17 cellular contexts compared by ENCODE assay signal in the genomic region with DNA sequence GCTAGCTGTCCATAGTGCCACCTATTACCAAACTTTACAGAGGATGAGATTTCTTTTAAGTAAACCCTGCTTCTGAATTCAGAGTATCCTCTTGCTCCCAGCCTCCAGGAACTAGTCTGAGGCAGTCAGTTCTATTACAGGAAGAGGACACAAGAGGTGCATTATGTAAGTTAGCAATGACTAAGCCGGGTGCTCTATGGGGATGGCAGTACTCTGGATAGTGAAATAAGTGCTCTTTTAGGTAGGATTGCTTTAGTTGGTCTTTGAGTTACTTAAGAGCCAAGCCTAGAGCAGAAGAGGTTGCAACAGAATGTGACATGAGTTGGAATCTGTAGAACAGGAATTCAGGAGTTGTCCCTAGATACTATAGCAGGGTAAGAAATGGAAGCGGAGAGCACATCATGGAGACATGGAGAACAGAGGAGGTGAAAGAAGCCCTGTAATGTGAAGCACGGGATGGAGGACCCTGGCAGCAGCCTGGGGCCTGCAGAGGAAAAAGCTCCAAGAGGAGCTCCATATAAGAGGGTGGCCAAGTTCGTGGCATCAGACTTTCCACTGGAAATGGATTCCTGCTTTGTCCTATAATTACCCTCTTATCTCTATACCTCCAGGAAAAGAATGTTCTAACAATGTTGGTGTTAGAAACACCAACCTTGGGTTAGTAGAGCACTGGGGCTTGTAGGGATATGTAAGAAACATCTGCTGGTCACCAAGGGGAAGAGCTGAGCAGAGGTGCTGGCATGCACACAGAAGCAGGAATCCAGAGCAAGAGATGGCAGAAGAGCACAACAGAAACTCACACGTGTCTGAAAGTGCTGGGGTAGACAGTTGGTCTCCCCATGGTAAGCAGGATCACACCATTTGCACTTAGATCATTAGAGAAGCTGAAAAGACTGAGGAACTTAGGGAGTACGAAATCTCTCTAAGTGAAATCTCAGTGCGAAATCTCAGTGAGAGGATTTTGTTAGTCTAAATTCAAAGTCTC.
DNase-seq lines count a peak whose midpoint lies in the region; ATAC-seq, FAIRE-seq and TF ChIP-seq lines count a peak whose summit lies in the region.
"Had no signal": no experiment of that assay in that cellular context is flagged by ENCODE, and none has a peak within 500 bp of the region (broad histone marks: within the 10 kb centered on the region; RNA-seq: fewer than 3 reads in every experiment).

No MANE protein-coding gene starts in this region.

- no peak overlapping the region for H3K4me2 ChIP-seq in trophoblast cell (ENCODE audit: low read length)
- H3K4me2 ChIP-seq in GM23338, result no peak overlapping the region

- peaks cover 15% of the 10 kb centered on the region; the same call in 2 of the 3 replicates for H3K4me1 Mint-ChIP-seq in GM23338

- TF ChIP-seq CTCF in HL-60 (IDR thresholded peaks at IDR 0.05; ENCODE audit: insufficient read depth, low read length) (no peak), bronchial epithelial cell (IDR thresholded peaks at IDR 0.05; ENCODE audit: insufficient read depth, low read length, severe bottlenecking) (no peak), brain microvascular endothelial cell (IDR thresholded peaks at IDR 0.05; ENCODE audit: low read depth, low read length, missing control alignments) (no peak), GM23338 (conservative IDR thresholded peaks at IDR 0.05; ENCODE audit: low read depth in 2 of 2) (no peak)

- no peaks in the 10 kb centered on the region for H3K27me3 Mint-ChIP-seq in GM23338 (ENCODE audit: insufficient read depth, low read depth, poor library complexity)

- peaks cover 12% of the 10 kb centered on the region for H3K36me3 Mint-ChIP-seq in GM23338 (ENCODE audit: low read depth)
- H3K36me3 Mint-ChIP-seq: CD8-positive, alpha-beta T cell had no signal

- no peak for FAIRE-seq in bronchial epithelial cell (lab: Jason Lieb, UNC)
- FAIRE-seq: HepG2 had no signal

- no peak overlapping the region for H2BK5ac ChIP-seq in trophoblast cell (ENCODE audit: low read depth, low read length, poor library complexity)

- no peak overlapping the region for H2BK120ac ChIP-seq in trophoblast cell (ENCODE audit: insufficient read depth, low read length, poor library complexity)

- no peak overlapping the region for H4K8ac ChIP-seq in trophoblast cell (ENCODE audit: low read depth, low read length)

- H3K4me3 ChIP-seq in HL-60 (replicated peaks; ENCODE audit: insufficient read depth, low read length) (no peak overlapping the region), bronchial epithelial cell (ENCODE audit: low read depth, low read length) (no peak overlapping the region), trophoblast cell (ENCODE audit: low read depth, low read length) (no peak overlapping the region), brain microvascular endothelial cell (ENCODE audit: low read depth, low read length) (no peak overlapping the region), GM23338 (no peak overlapping the region)
- H3K4me3 ChIP-seq: ovary had no signal

- H3K27me3 ChIP-seq in HL-60 (ENCODE audit: insufficient read depth, poor library complexity, severe bottlenecking) (no peaks in the 10 kb centered on the region), bronchial epithelial cell (ENCODE audit: control insufficient read depth, insufficient read depth, low read length) (no peaks in the 10 kb centered on the region), trophoblast cell (ENCODE audit: insufficient read depth, low read length) (no peaks in the 10 kb centered on the region), brain microvascular endothelial cell (replicated peaks) (no peaks in the 10 kb centered on the region), GM23338 (ENCODE audit: insufficient read depth) (no peaks in the 10 kb centered on the region)
- H3K27me3 ChIP-seq: ovary had no signal

- no peak overlapping the region for H3K4ac ChIP-seq in trophoblast cell (ENCODE audit: low read depth, low read length)

- no peak overlapping the region for H2BK12ac ChIP-seq in trophoblast cell (ENCODE audit: low read length)

- no peak overlapping the region for H3K27ac ChIP-seq in HL-60 (replicated peaks)
- no peak overlapping the region for H3K27ac ChIP-seq in trophoblast cell (ENCODE audit: low read depth, low read length)
- no peak overlapping the region for H3K27ac ChIP-seq in brain microvascular endothelial cell
- H3K27ac ChIP-seq in GM23338 (ENCODE audit: low read depth), result no peak overlapping the region
- H3K27ac ChIP-seq: ovary, WERI-Rb-1 had no signal

- H2AFZ ChIP-seq in trophoblast cell (ENCODE audit: insufficient read depth, low read length, poor library complexity), result no peak overlapping the region
- H2AFZ ChIP-seq in GM23338, result no peak overlapping the region

- no peaks in the 10 kb centered on the region for H3F3A ChIP-seq in GM23338 (replicated peaks; ENCODE audit: low read depth)

- no peak overlapping the region for H3K27ac Mint-ChIP-seq in GM23338
- H3K27ac Mint-ChIP-seq: CD8-positive, alpha-beta T cell had no signal

- ATAC-seq in GM21717 (IDR thresholded peaks at IDR 0.05; ENCODE audit: unreplicated experiment) (no peak), GM23338 (no peak)
- ATAC-seq: CD8-positive, alpha-beta T cell; HepG2 had no signal

- peak overlapping the region; percentile 56 for H3K23ac ChIP-seq in trophoblast cell (ENCODE audit: low read length)

- H3K14ac ChIP-seq in trophoblast cell (ENCODE audit: low read length), result no peak overlapping the region

- H3K9me3 Mint-ChIP-seq in GM23338, result peaks cover 14% of the 10 kb centered on the region
- H3K9me3 Mint-ChIP-seq: CD8-positive, alpha-beta T cell had no signal

- no peak overlapping the region for H3K18ac ChIP-seq in trophoblast cell (ENCODE audit: low read length)

- in situ Hi-C loops in brain microvascular endothelial cell (cut with HindIII; ENCODE audit: low pct_ligation_motif_present, low sequenced_read_pairs), result no loop called here

- no peaks in the 10 kb centered on the region for H3K79me2 ChIP-seq in trophoblast cell (ENCODE audit: control insufficient read depth, insufficient read depth, low read length, poor library complexity)
- no peaks in the 10 kb centered on the region for H3K79me2 ChIP-seq in GM23338 (replicated peaks; ENCODE audit: insufficient read depth)

- H2AK5ac ChIP-seq in trophoblast cell (ENCODE audit: low read length), result no peak overlapping the region

- no peak overlapping the region for H4K12ac ChIP-seq in trophoblast cell (ENCODE audit: low read depth, low read length)

- H4K91ac ChIP-seq in trophoblast cell (ENCODE audit: low read depth, low read length), result no peak overlapping the region

- H3K4me1 ChIP-seq in trophoblast cell (ENCODE audit: control insufficient read depth in 1 of 2, insufficient read depth in 2 of 2, low read length in 2 of 2), result no peaks in the 10 kb centered on the region
- H3K4me1 ChIP-seq in GM23338 (ENCODE audit: insufficient read depth), result peaks cover 10% of the 10 kb centered on the region

- H4K20me1 ChIP-seq in GM23338 (replicated peaks; ENCODE audit: insufficient read depth), result no peaks in the 10 kb centered on the region

- H3K4me3 Mint-ChIP-seq in GM23338, result no peak overlapping the region
- H3K4me3 Mint-ChIP-seq: CD8-positive, alpha-beta T cell had no signal

- no peak overlapping the region for H3K9ac ChIP-seq in trophoblast cell (ENCODE audit: low read length)

- H3K9me2 ChIP-seq in GM23338 (ENCODE audit: insufficient read depth), result peaks cover 8% of the 10 kb centered on the region; the same call in 1 of the 2 replicates

- H3K79me1 ChIP-seq in trophoblast cell (ENCODE audit: low read length), result no peaks in the 10 kb centered on the region

- no peaks in the 10 kb centered on the region for H3K9me3 ChIP-seq in trophoblast cell (ENCODE audit: insufficient read depth, low read depth, low read length)
- H3K9me3 ChIP-seq: ovary had no signal

- no CpG with 5 or more reads among the region's 7 CpGs for WGBS in trophoblast cell (ENCODE audit: extremely low coverage, insufficient coverage, insufficient read length)

- peak; percentile 23 to 72 for DNase-seq in HL-60 (ENCODE audit: low read depth in 1 of 2, low spot score in 1 of 2)
- DNase-seq in NCI-H2029 treated with DMSO at 0.1 percent for 48 hours (lab: John Stamatoyannopoulos, UW), result peak; percentile 25
- DNase-seq in bronchial epithelial cell (ENCODE audit: low read depth), result peak; percentile 40
- DNase-seq in trophoblast cell, result peak; percentile 74 to 83
- no peak for DNase-seq in activated CD8-positive, alpha-beta memory T cell treated with anti-CD3 and anti-CD28 coated beads for 24 hours
- no peak for DNase-seq in brain microvascular endothelial cell
- no peak for DNase-seq in GM23338 (ENCODE audit: low spot score)
- DNase-seq: activated CD8-positive, alpha-beta memory T cell treated with anti-CD3 and anti-CD28 coated beads, Interleukin-2, amount 50 U/mL, for 48 hours; amniotic stem cell; CD8-positive, alpha-beta T cell; effector CD4-positive, alpha-beta T cell; NCI-H2081 treated with DMSO at 0.1 percent for 48 hours; ovary; substantia nigra; WERI-Rb-1 had no signal

- H3K36me3 ChIP-seq in bronchial epithelial cell (ENCODE audit: control insufficient read depth, insufficient read depth, low read length) (no peaks in the 10 kb centered on the region), trophoblast cell (ENCODE audit: control insufficient read depth in 1 of 2, insufficient read depth in 2 of 2, low read length in 2 of 2) (no peaks in the 10 kb centered on the region), brain microvascular endothelial cell (replicated peaks) (no peaks in the 10 kb centered on the region), GM23338 (ENCODE audit: insufficient read depth) (no peaks in the 10 kb centered on the region; the same call in 1 of the 2 replicates)
- H3K36me3 ChIP-seq: ovary, WERI-Rb-1 had no signal

TF ChIP-seq in GM23338, 12 proteins besides CTCF, POLR2A, EP300 and RAD21 (continues in another document):
- TF ChIP-seq CREB1 (CRISPR knock-in tag; IDR thresholded peaks at IDR 0.05; ENCODE audit: low read depth), result no peak
- TF ChIP-seq JUNB (IDR thresholded peaks at IDR 0.05; ENCODE audit: unreplicated experiment), result no peak

Comparison
In these comparisons a context has a peak if more than half of its experiments do, and no peak if none do; other contexts are left out.
1. DNase-seq: peak in HL-60 (2 of 2), NCI-H2029 treated with DMSO at 0.1 percent for 48 hours (single experiment), bronchial epithelial cell (single experiment) and trophoblast cell (2 of 2); none in activated CD8-positive, alpha-beta memory T cell treated with anti-CD3 and anti-CD28 coated beads for 24 hours (single experiment), brain microvascular endothelial cell (single experiment) and GM23338 (single experiment).